Comparison of ENCODE assay signal across 13 cellular contexts in the genomic region with DNA sequence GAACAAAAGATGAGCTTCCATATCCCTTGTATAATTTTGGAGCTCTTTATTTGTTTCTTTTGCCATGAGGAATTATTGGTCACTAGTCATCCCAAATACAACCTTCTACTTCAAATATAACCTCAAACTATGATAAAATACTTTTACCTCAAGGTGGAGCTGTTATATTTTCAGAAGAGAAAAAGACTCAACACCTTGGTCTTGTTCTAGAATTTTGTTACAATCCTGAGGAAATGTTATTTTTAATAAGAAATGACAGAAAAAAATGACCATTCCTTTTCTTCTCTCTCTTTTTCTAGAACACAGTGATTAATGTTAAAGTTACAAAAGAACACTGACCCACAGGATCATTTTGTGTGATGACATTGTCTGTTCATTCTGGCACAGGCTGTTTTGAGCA.
DNase-seq lines count a peak whose midpoint lies in the region; ATAC-seq, FAIRE-seq and TF ChIP-seq lines count a peak whose summit lies in the region.
"Had no signal": no experiment of that assay in that cellular context is flagged by ENCODE, and none has a peak within 500 bp of the region (broad histone marks: within the 10 kb centered on the region; RNA-seq: fewer than 3 reads in every experiment).

No MANE protein-coding gene starts in this region.

- DNase-seq in AG04450 (ENCODE audit: low read depth, low spot score) = no peak
- no peak for DNase-seq in OCI-LY7 (ENCODE audit: low spot score)
- no peak for DNase-seq in hepatocyte (ENCODE audit: low spot score)
- DNase-seq in caudate nucleus (lab: John Stamatoyannopoulos, UW) = no peak
- DNase-seq in frontal cortex (ENCODE audit: low spot score in 2 of 2) = no peak
- no peak for DNase-seq in activated T-cell treated with anti-CD3 and anti-CD28 coated beads for 4 hours
- DNase-seq in HCEC 1CT = no peak
- DNase-seq: activated T-cell treated with anti-CD3 and anti-CD28 coated beads, Interleukin-2, amount 50 U/mL, for 24 hours; NCI-H524 had no signal

- H3K36me3 ChIP-seq in OCI-LY7 (ENCODE audit: insufficient read depth, low read length) (no peaks in the 10 kb centered on the region), hepatocyte (replicated peaks; ENCODE audit: insufficient read depth, low read depth) (no peaks in the 10 kb centered on the region)

- peak; percentile 36 for ATAC-seq in GM18868 (IDR thresholded peaks at IDR 0.05; ENCODE audit: unreplicated experiment)
- ATAC-seq: stimulated activated effector memory CD8-positive, alpha-beta T cell treated with anti-CD3 and anti-CD28 coated beads, Interleukin-12 subunit alpha, Interleukin-12 subunit beta, amount 100 ng/mL, for 72 hours had no signal

- no peak for FAIRE-seq in frontal cortex (lab: Jason Lieb, UNC)

- no peaks in the 10 kb centered on the region for H3K27me3 ChIP-seq in AG04450 (ENCODE audit: control insufficient read depth, insufficient read depth, low read length)
- H3K27me3 ChIP-seq in hepatocyte = no peaks in the 10 kb centered on the region

- H3K27ac ChIP-seq in AG04450 (ENCODE audit: low read depth, low read length) = no peak overlapping the region
- no peak overlapping the region for H3K27ac ChIP-seq in OCI-LY7 (ENCODE audit: low read depth, low read length, poor library complexity, severe bottlenecking)
- H3K27ac ChIP-seq in hepatocyte = no peak overlapping the region
- H3K27ac ChIP-seq in caudate nucleus (ENCODE audit: low read depth, low read length) = no peak overlapping the region
- H3K27ac ChIP-seq: coronary artery, HL-60 had no signal

- no TSS peak for BruUV-seq in OCI-LY7 (replicated peaks; lab: Mats Ljungman, UMichigan)

- intact Hi-C loops in OCI-LY7 (cut with micrococcal nuclease; ENCODE audit: unreplicated experiment) = no loop called here

- no peaks in the 10 kb centered on the region for H4K20me1 ChIP-seq in OCI-LY7 (ENCODE audit: insufficient read depth, low read length)
- H4K20me1 ChIP-seq in hepatocyte (ENCODE audit: insufficient read depth, poor library complexity, severe bottlenecking) = no peaks in the 10 kb centered on the region

- H3K9me3 ChIP-seq in AG04450 (ENCODE audit: control insufficient read depth, insufficient read depth, low read length) = no peaks in the 10 kb centered on the region
- no peaks in the 10 kb centered on the region for H3K9me3 ChIP-seq in OCI-LY7 (ENCODE audit: low read length)
- H3K9me3 ChIP-seq in hepatocyte (ENCODE audit: low read depth) = no peaks in the 10 kb centered on the region

- H3K79me2 ChIP-seq in OCI-LY7 (ENCODE audit: insufficient read depth, low read depth, low read length) (no peaks in the 10 kb centered on the region), hepatocyte (no peaks in the 10 kb centered on the region)

- POLR2A ChIA-PET in AG04450 (lab: Yijun Ruan, JAX) = no interaction called here
- POLR2A ChIA-PET in OCI-LY7 (lab: Charles Lee) = interaction anchor here (0.7 to 1.0 kb wide), 2 partner anchors 36 to 94 kb away, joined by 3 to 4 read pairs; no protein-coding TSS in a partner anchor

- H2AFZ ChIP-seq in OCI-LY7 (ENCODE audit: low read length) = no peak overlapping the region
- no peak overlapping the region for H2AFZ ChIP-seq in hepatocyte

- H3K4me1 ChIP-seq in OCI-LY7 (ENCODE audit: insufficient read depth, low read length, poor library complexity, severe bottlenecking) (no peaks in the 10 kb centered on the region), hepatocyte (ENCODE audit: insufficient read depth) (peaks cover 5% of the 10 kb centered on the region)

- H3K4me3 ChIP-seq in AG04450 (ENCODE audit: low read depth, low read length) (no peak overlapping the region), OCI-LY7 (ENCODE audit: low read depth, low read length, poor library complexity, severe bottlenecking) (no peak overlapping the region), hepatocyte (no peak overlapping the region)
- H3K4me3 ChIP-seq: coronary artery had no signal

- H3K4me2 ChIP-seq in OCI-LY7 (ENCODE audit: low read length) = no peak overlapping the region
- no peak overlapping the region for H3K4me2 ChIP-seq in hepatocyte

- CTCF ChIA-PET in AG04450 (lab: Charles Lee) (interaction anchor here (0.6 to 1.4 kb wide), 9 partner anchors 14 to 1859 kb away, joined by 3 to 5 read pairs (median 3); no protein-coding TSS in a partner anchor), OCI-LY7 (lab: Charles Lee; ENCODE audit: unreplicated experiment) (no interaction called here)

- H3K9me2 ChIP-seq in OCI-LY7 (ENCODE audit: insufficient read depth, low read length) (no peaks in the 10 kb centered on the region), hepatocyte (replicated peaks; ENCODE audit: insufficient read depth) (no peaks in the 10 kb centered on the region)

- 0 out of 2 replicates have a peak, but pooled peaks have one; percentile 14 for TF ChIP-seq CTCF in AG04450 (IDR thresholded peaks at IDR 0.05; ENCODE audit: low read depth, low read length)
- peak; percentile 48; the same call in 1 of the 2 replicates for TF ChIP-seq CTCF in OCI-LY7 (conservative IDR thresholded peaks at IDR 0.05; ENCODE audit: low read length)
- peak; percentile 48 for TF ChIP-seq CTCF in hepatocyte (IDR thresholded peaks at IDR 0.05; ENCODE audit: poor library complexity)
